30 cellular contexts compared by ENCODE assay signal in the genomic region with DNA sequence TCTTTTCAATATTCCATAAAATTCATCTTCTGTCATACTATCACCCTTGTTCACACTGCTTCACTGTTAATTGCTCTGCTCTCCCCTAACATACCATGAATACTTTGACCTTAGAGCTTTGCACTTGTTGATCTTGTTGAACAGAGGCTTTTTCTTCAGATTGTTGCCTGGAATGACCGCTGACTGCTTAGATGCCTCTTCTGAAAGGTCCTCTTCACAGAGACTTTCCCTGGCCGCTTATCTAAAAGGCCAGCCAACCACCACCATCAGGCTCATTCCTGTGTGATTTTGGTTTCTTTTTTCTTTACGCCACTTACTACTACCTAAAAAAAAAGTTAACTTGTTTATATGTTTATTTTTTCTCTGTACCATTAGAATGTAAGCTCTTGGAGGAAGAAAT.
"Had no signal": no experiment of that assay in that cellular context is flagged by ENCODE, and none has a peak within 500 bp of the region (broad histone marks: within the 10 kb centered on the region; RNA-seq: fewer than 3 reads in every experiment).

No MANE protein-coding gene starts in this region.

- FAIRE-seq: endothelial cell of umbilical vein had no signal

- H3K4me3 ChIP-seq: adrenal gland, body of pancreas, colonic mucosa, esophagus squamous epithelium, gastroesophageal sphincter had no signal

- H3K27me3 ChIP-seq: adrenal gland, body of pancreas, colonic mucosa, esophagus squamous epithelium, gastroesophageal sphincter had no signal

- H3K4me1 ChIP-seq: adrenal gland, body of pancreas, colonic mucosa, esophagus squamous epithelium, gastroesophageal sphincter had no signal

- H3K27ac ChIP-seq: adrenal gland, body of pancreas, colonic mucosa, epithelial cell of prostate, esophagus squamous epithelium, gastroesophageal sphincter, WERI-Rb-1 had no signal

- H3K9me3 ChIP-seq: adrenal gland, body of pancreas, colonic mucosa, esophagus squamous epithelium had no signal

- DNase-seq: activated B cell treated with CpG ODN at 0.5 μM for 24 hours; activated CD4-positive, alpha-beta T cell treated with anti-CD3 and anti-CD28 coated beads for 48 hours; activated CD4-positive, alpha-beta T cell treated with anti-CD3 and anti-CD28 coated beads, Interleukin-2, amount 50 U/mL, for 1 hour; activated CD4-positive, alpha-beta T cell treated with anti-CD3 and anti-CD28 coated beads, Interleukin-2, amount 50 U/mL, for 48 hours; activated CD8-positive, alpha-beta memory T cell treated with anti-CD3 and anti-CD28 coated beads for 24 hours; activated CD8-positive, alpha-beta T cell treated with anti-CD3 and anti-CD28 coated beads for 36 hours; activated effector memory CD4-positive, alpha-beta T cell treated with anti-CD3 and anti-CD28 coated beads, Interleukin-2, amount 50 U/mL, for 16 hours; activated naive CD4-positive, alpha-beta T cell treated with anti-CD3 and anti-CD28 coated beads for 36 hours; activated naive CD8-positive, alpha-beta T cell treated with anti-CD3 and anti-CD28 coated beads for 36 hours; activated naive CD8-positive, alpha-beta T cell treated with anti-CD3 and anti-CD28 coated beads, Interleukin-2, amount 50 U/mL, for 24 hours; activated T-cell treated with anti-CD3 and anti-CD28 coated beads, Interleukin-2, amount 50 U/mL, for 1 hour; activated T-cell treated with anti-CD3 and anti-CD28 coated beads, Interleukin-2, amount 50 U/mL, for 48 hours; adrenal gland; amygdala; aorta; body of pancreas; central memory CD4-positive, alpha-beta T cell; cerebellar nuclear complex; colonic mucosa; effector CD8-positive, alpha-beta T cell; esophagus squamous epithelium; foreskin melanocyte; T-helper 1 cell; T-helper 17 cell; T1000; WERI-Rb-1 had no signal

- H3K36me3 ChIP-seq: adrenal gland, colonic mucosa, esophagus squamous epithelium, gastroesophageal sphincter, WERI-Rb-1 had no signal

- ATAC-seq: activated CD4-positive, CD25-positive, alpha-beta regulatory T cell treated with anti-CD3 and anti-CD28 coated beads, Interleukin-2, amount 50 U/mL, for 24 hours; activated CD8-positive, alpha-beta T cell treated with anti-CD3 and anti-CD28 coated beads for 36 hours; activated naive CD8-positive, alpha-beta T cell treated with anti-CD3 and anti-CD28 coated beads, Interleukin-2, amount 50 U/mL, for 24 hours; body of pancreas; gastroesophageal sphincter; T-helper 17 cell had no signal
